Comparison of ENCODE assay signal across 17 cellular contexts in the genomic region with DNA sequence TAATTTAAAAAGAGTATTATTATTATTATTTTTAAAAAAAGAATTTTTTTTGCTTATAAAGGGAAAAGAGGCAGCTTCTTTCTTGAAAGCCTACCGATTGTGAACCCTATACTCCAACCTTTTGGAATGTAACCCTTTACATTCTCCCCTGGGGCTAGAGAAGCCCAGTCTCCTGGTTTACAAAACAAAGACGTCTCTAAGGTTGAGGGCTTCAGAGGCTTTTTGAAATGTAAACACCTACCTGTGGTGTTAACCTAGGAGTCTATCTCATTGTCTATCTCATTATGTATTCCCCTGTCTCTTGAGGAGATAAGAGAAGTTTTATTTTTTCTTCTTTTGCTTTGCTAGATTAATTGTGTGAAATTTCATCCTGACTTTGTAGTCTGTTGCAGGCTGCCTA. TPM values are rescaled to one million over a fixed set of nuclear protein-coding genes. Genes with fewer than 3 reads are reported as not detected.
DNase-seq lines count a peak whose midpoint lies in the region; ATAC-seq and TF ChIP-seq lines count a peak whose summit lies in the region.
"Had no signal": no experiment of that assay in that cellular context is flagged by ENCODE, and none has a peak within 500 bp of the region (broad histone marks: within the 10 kb centered on the region; RNA-seq: fewer than 3 reads in every experiment).

No MANE protein-coding gene starts in this region.

- H3K4me2 ChIP-seq in GM23338 = no peak overlapping the region
- H3K4me2 ChIP-seq: BLaER1, PC-9 had no signal

- POLR2A ChIA-PET in CD8-positive, alpha-beta T cell (lab: Charles Lee) = interaction anchor here (0.5 kb wide), 1 partner anchor 89 kb away, joined by 4 read pairs; no protein-coding TSS in a partner anchor
- POLR2A ChIA-PET in activated CD4-positive, alpha-beta memory T cell treated with anti-CD3 and anti-CD28 coated beads, Interleukin-2, amount 10 ng/mL, durations not matched to agents 7 days and 5 days (lab: Charles Lee) = interaction anchor here (0.7 to 9.9 kb wide), 4 partner anchors 17 to 245 kb away, joined by 3 to 133 read pairs (median 6); no protein-coding TSS in a partner anchor

- H2AFZ ChIP-seq in GM23338 = no peak overlapping the region
- H2AFZ ChIP-seq: PC-9 had no signal

- TF ChIP-seq CTCF in CD8-positive, alpha-beta T cell (IDR thresholded peaks at IDR 0.05) = no peak
- TF ChIP-seq CTCF in GM23338 (conservative IDR thresholded peaks at IDR 0.05; ENCODE audit: low read depth in 2 of 2) (no peak), gastrocnemius medialis (IDR thresholded peaks at IDR 0.05 in 4 of 5, conservative IDR thresholded peaks at IDR 0.05 in 1 of 5) (no peak)

- in situ Hi-C loops in gastrocnemius medialis (cut with MboI; ENCODE audit: low sequenced_read_pairs in 4 of 4) = no loop called here

- H3K36me3 ChIP-seq in CD8-positive, alpha-beta T cell (ENCODE audit: insufficient read depth, low read length) = peaks cover 4% of the 10 kb centered on the region
- H3K36me3 ChIP-seq in GM23338 (ENCODE audit: insufficient read depth) (no peaks in the 10 kb centered on the region), SJCRH30 (no peaks in the 10 kb centered on the region), gastrocnemius medialis (no peaks in the 10 kb centered on the region)
- H3K36me3 ChIP-seq: ascending aorta, BLaER1, colonic mucosa, gastroesophageal sphincter had no signal

- no peak for TF ChIP-seq POLR2A in gastrocnemius medialis (IDR thresholded peaks at IDR 0.05)

- peak overlapping the region; percentile 34 for H3K27ac Mint-ChIP-seq in CD8-positive, alpha-beta T cell
- no peak overlapping the region for H3K27ac Mint-ChIP-seq in GM23338
- peak overlapping the region; percentile 50 for H3K27ac Mint-ChIP-seq in activated CD4-positive, alpha-beta memory T cell treated with anti-CD3 and anti-CD28 coated beads, Interleukin-2, amount 10 ng/mL, durations not matched to agents 7 days and 5 days

- peaks cover 21% of the 10 kb centered on the region; the same call in 1 of the 2 replicates for H4K20me1 ChIP-seq in GM23338 (replicated peaks; ENCODE audit: insufficient read depth)
- H4K20me1 ChIP-seq: BLaER1 had no signal

- ATAC-seq in CD8-positive, alpha-beta T cell = no peak
- ATAC-seq in GM23338 = peak; percentile 99
- ATAC-seq in GM21381 (IDR thresholded peaks at IDR 0.05; ENCODE audit: unreplicated experiment) = no peak
- no peak for ATAC-seq in gastrocnemius medialis
- ATAC-seq: gastroesophageal sphincter, K562 had no signal

- no peaks in the 10 kb centered on the region for H3K9me3 ChIP-seq in CD8-positive, alpha-beta T cell (ENCODE audit: low read length)
- no peaks in the 10 kb centered on the region for H3K9me3 ChIP-seq in SJCRH30 (replicated peaks)
- H3K9me3 ChIP-seq in gastrocnemius medialis = no peaks in the 10 kb centered on the region
- H3K9me3 ChIP-seq: ascending aorta, BLaER1, colonic mucosa, gastroesophageal sphincter had no signal

- CTCF ChIA-PET in CD8-positive, alpha-beta T cell (lab: Charles Lee) = interaction anchor here (1.4 kb wide), 1 partner anchor 89 kb away, joined by 4 read pairs; no protein-coding TSS in a partner anchor
- CTCF ChIA-PET in activated CD4-positive, alpha-beta memory T cell treated with anti-CD3 and anti-CD28 coated beads, Interleukin-2, amount 10 ng/mL, durations not matched to agents 7 days and 5 days (lab: Charles Lee) = interaction anchor here (0.6 to 2.3 kb wide), 5 partner anchors 16 to 244 kb away, joined by 3 to 9 read pairs (median 4); a partner anchor contains a TSS

- DNase-seq in CD8-positive, alpha-beta T cell = no peak
- DNase-seq in GM23338 (ENCODE audit: low spot score) (peak; percentile 93), islet precursor cell (peak; percentile 65), SJCRH30 (no peak), gastrocnemius medialis (no peak)
- DNase-seq in activated CD4-positive, alpha-beta memory T cell treated with anti-CD3 and anti-CD28 coated beads, Interleukin-2, amount 10 ng/mL, durations not matched to agents 7 days and 5 days = no peak
- DNase-seq: colonic mucosa, mammary epithelial cell, NCI-H510A treated with DMSO at 0.1 percent for 48 hours, PC-9 had no signal

- no peaks in the 10 kb centered on the region for H3K9me3 Mint-ChIP-seq in CD8-positive, alpha-beta T cell
- H3K9me3 Mint-ChIP-seq in GM23338 = no peaks in the 10 kb centered on the region
- H3K9me3 Mint-ChIP-seq in activated CD4-positive, alpha-beta memory T cell treated with anti-CD3 and anti-CD28 coated beads, Interleukin-2, amount 10 ng/mL, durations not matched to agents 7 days and 5 days = no peaks in the 10 kb centered on the region

- H3K4me3 Mint-ChIP-seq in CD8-positive, alpha-beta T cell = peak overlapping the region; percentile 72
- no peak overlapping the region for H3K4me3 Mint-ChIP-seq in GM23338
- peak overlapping the region; percentile 65 for H3K4me3 Mint-ChIP-seq in activated CD4-positive, alpha-beta memory T cell treated with anti-CD3 and anti-CD28 coated beads, Interleukin-2, amount 10 ng/mL, durations not matched to agents 7 days and 5 days

- no peak overlapping the region for H3K4me3 ChIP-seq in CD8-positive, alpha-beta T cell (ENCODE audit: low read depth, low read length)
- H3K4me3 ChIP-seq in GM23338 = no peak overlapping the region
- H3K4me3 ChIP-seq in SJCRH30 = no peak overlapping the region
- H3K4me3 ChIP-seq in gastrocnemius medialis = no peak overlapping the region
- H3K4me3 ChIP-seq: ascending aorta, BLaER1, colonic mucosa, gastroesophageal sphincter, K562, PC-9 had no signal

- peaks cover 58% of the 10 kb centered on the region for H3K4me1 ChIP-seq in CD8-positive, alpha-beta T cell (ENCODE audit: insufficient read depth, low read length)
- peaks cover 8% of the 10 kb centered on the region; the same call in 1 of the 2 replicates for H3K4me1 ChIP-seq in GM23338 (ENCODE audit: insufficient read depth)
- no peaks in the 10 kb centered on the region for H3K4me1 ChIP-seq in SJCRH30
- H3K4me1 ChIP-seq in gastrocnemius medialis = no peaks in the 10 kb centered on the region
- H3K4me1 ChIP-seq: colonic mucosa, gastroesophageal sphincter had no signal

- H3K27ac ChIP-seq in CD8-positive, alpha-beta T cell (ENCODE audit: low read depth, low read length) = no peak overlapping the region
- no peak overlapping the region for H3K27ac ChIP-seq in GM23338 (ENCODE audit: low read depth)
- no peak overlapping the region for H3K27ac ChIP-seq in SJCRH30
- no peak overlapping the region for H3K27ac ChIP-seq in gastrocnemius medialis
- H3K27ac ChIP-seq: ascending aorta, BLaER1, colonic mucosa, gastroesophageal sphincter, PC-9 had no signal

- no peaks in the 10 kb centered on the region for H3K27me3 Mint-ChIP-seq in CD8-positive, alpha-beta T cell (ENCODE audit: low read depth)
- peaks cover 94% of the 10 kb centered on the region for H3K27me3 Mint-ChIP-seq in GM23338 (ENCODE audit: insufficient read depth, low read depth, poor library complexity)
- no peaks in the 10 kb centered on the region for H3K27me3 Mint-ChIP-seq in activated CD4-positive, alpha-beta memory T cell treated with anti-CD3 and anti-CD28 coated beads, Interleukin-2, amount 10 ng/mL, durations not matched to agents 7 days and 5 days

- H3K27me3 ChIP-seq in CD8-positive, alpha-beta T cell (ENCODE audit: insufficient read depth, low read length) = no peaks in the 10 kb centered on the region
- peaks cover 100% of the 10 kb centered on the region for H3K27me3 ChIP-seq in GM23338 (ENCODE audit: insufficient read depth)
- 0 out of 2 replicates have a peak, but pooled peaks cover 3% of the 10 kb centered on the region for H3K27me3 ChIP-seq in SJCRH30
- peaks cover 0 to 6% (median 0%) of the 10 kb centered on the region in 3 donors for H3K27me3 ChIP-seq in gastrocnemius medialis
- H3K27me3 ChIP-seq: ascending aorta, colonic mucosa had no signal

- peaks cover 78% of the 10 kb centered on the region for H3K4me1 Mint-ChIP-seq in CD8-positive, alpha-beta T cell (ENCODE audit: low read depth)
- H3K4me1 Mint-ChIP-seq in GM23338 = peaks cover 14% of the 10 kb centered on the region; the same call in 2 of the 3 replicates
- peaks cover 84% of the 10 kb centered on the region for H3K4me1 Mint-ChIP-seq in activated CD4-positive, alpha-beta memory T cell treated with anti-CD3 and anti-CD28 coated beads, Interleukin-2, amount 10 ng/mL, durations not matched to agents 7 days and 5 days

- no peaks in the 10 kb centered on the region for H3K9me2 ChIP-seq in GM23338 (ENCODE audit: insufficient read depth)

- peaks cover 55% of the 10 kb centered on the region for H3K36me3 Mint-ChIP-seq in CD8-positive, alpha-beta T cell
- H3K36me3 Mint-ChIP-seq in GM23338 (ENCODE audit: low read depth) = no peaks in the 10 kb centered on the region
- peaks cover 83% of the 10 kb centered on the region for H3K36me3 Mint-ChIP-seq in activated CD4-positive, alpha-beta memory T cell treated with anti-CD3 and anti-CD28 coated beads, Interleukin-2, amount 10 ng/mL, durations not matched to agents 7 days and 5 days (ENCODE audit: low read depth)

- intact Hi-C loops in CD8-positive, alpha-beta T cell (cut with DNase I, micrococcal nuclease) = loop anchor here (5.0 to 10.0 kb wide), 4 partner anchors 87 to 541 kb away; a partner anchor contains a TSS
- intact Hi-C loops in gastrocnemius medialis (cut with DNase I; ENCODE audit: low total_unique reads) = no loop called here

- no peaks in the 10 kb centered on the region for H3F3A ChIP-seq in GM23338 (replicated peaks; ENCODE audit: low read depth)

- H3K79me2 ChIP-seq in GM23338 (replicated peaks; ENCODE audit: insufficient read depth) = no peaks in the 10 kb centered on the region

TF ChIP-seq in GM23338, 12 proteins besides CTCF, POLR2A, EP300 and RAD21 (continues in another document):
- TF ChIP-seq POLR2AphosphoS5 (IDR thresholded peaks at IDR 0.05; ENCODE audit: low read depth) (peak; percentile 79), EZH2phosphoT487 (IDR thresholded peaks at IDR 0.05; ENCODE audit: unreplicated experiment) (no peak), NANOG (IDR thresholded peaks at IDR 0.05; ENCODE audit: borderline replicate concordance) (no peak; the same call in 1 of the 2 replicates)
- TF ChIP-seq, protein P1, sequence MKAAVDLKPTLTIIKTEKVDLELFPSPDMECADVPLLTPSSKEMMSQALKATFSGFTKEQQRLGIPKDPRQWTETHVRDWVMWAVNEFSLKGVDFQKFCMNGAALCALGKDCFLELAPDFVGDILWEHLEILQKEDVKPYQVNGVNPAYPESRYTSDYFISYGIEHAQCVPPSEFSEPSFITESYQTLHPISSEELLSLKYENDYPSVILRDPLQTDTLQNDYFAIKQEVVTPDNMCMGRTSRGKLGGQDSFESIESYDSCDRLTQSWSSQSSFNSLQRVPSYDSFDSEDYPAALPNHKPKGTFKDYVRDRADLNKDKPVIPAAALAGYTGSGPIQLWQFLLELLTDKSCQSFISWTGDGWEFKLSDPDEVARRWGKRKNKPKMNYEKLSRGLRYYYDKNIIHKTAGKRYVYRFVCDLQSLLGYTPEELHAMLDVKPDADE (IDR thresholded peaks at IDR 0.05) = no peak

RNA-seq across cellular contexts. Expression of a gene that starts 4.7 kb away (rescaled TPM):
- 10 to 100 TPM; 47.7 to 49.3 TPM for total RNA-seq in CD8-positive, alpha-beta T cell
- not detected in 2 replicates for total RNA-seq in GM23338 (2014; rRNA removed; shearing (Covaris generic))
- not detected in 2 replicates for polyA plus RNA-seq in GM23338 (2016; fragmentation: Nextera tagmentation; extraction: Ambion mirVana)
- 10 to 100 TPM; 34.6 to 34.8 TPM for total RNA-seq in activated CD4-positive, alpha-beta memory T cell treated with anti-CD3 and anti-CD28 coated beads, Interleukin-2, amount 10 ng/mL, durations not matched to agents 7 days and 5 days
- total RNA-seq in SJCRH30 (2014; rRNA removed; shearing (Covaris generic)) = not detected in 2 replicates
- total RNA-seq in gastrocnemius medialis = under 1 TPM in 2 of 4 donors, not detected in 2; 0.29 to 0.76 TPM
- total RNA-seq: mammary epithelial cell, PC-9, renal cortical epithelial cell had no signal
- polyA plus RNA-seq: K562, mammary epithelial cell, neural cell had no signal

Comparison
In these comparisons a context has a peak if more than half of its experiments do, and no peak if none do; other contexts are left out.
1. DNase-seq: peak in GM23338 (single experiment) and islet precursor cell (single experiment); none in CD8-positive, alpha-beta T cell (0 of 7), activated CD4-positive, alpha-beta memory T cell treated with anti-CD3 and anti-CD28 coated beads, Interleukin-2, amount 10 ng/mL, durations not matched to agents 7 days and 5 days (single experiment), SJCRH30 (0 of 2) and gastrocnemius medialis (0 of 2).
2. RNA of a gene that starts 4.7 kb away (total RNA-seq): 47.7 to 49.3 TPM in CD8-positive, alpha-beta T cell and 34.6 to 34.8 TPM in activated CD4-positive, alpha-beta memory T cell treated with anti-CD3 and anti-CD28 coated beads, Interleukin-2, amount 10 ng/mL, durations not matched to agents 7 days and 5 days; 0.29 to 0.76 TPM in gastrocnemius medialis, not detected in GM23338 and not detected in SJCRH30; every median in the first group is over 10 times any median in the second.